In the genomic region with DNA sequence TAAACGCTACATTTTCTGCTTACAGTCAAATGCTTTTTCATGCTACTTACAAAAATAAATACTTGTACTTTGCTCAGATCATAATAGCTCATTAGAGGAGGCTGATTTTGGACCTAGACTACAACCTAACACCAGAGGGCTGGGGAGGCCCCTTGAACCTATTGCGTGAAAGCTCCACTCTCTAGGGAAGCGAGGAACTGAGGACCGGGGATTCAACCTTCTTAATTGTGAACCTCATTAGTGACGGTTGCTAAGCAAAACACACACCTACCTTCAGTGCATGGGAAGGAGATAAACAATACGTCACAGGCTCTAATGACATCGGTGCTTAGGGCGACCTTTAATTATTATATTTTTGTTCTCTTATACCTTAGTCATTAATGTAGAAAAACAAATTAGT, we compare ENCODE assay signal across 16 cellular contexts.
A peak's percentile ranks its signal among the peaks of the same experiment; 100 is the strongest.
DNase-seq lines count a peak whose midpoint lies in the region; TF ChIP-seq lines count a peak whose summit lies in the region.
"Had no signal": no experiment of that assay in that cellular context is flagged by ENCODE, and none has a peak within 500 bp of the region (broad histone marks: within the 10 kb centered on the region; RNA-seq: fewer than 3 reads in every experiment).

No MANE protein-coding gene starts in this region.

- no peak overlapping the region for H3K4me3 ChIP-seq in HL-60 (replicated peaks; ENCODE audit: insufficient read depth, low read length)
- no peak overlapping the region for H3K4me3 ChIP-seq in mesendoderm (ENCODE audit: low read length)
- no peak overlapping the region for H3K4me3 ChIP-seq in brain microvascular endothelial cell (ENCODE audit: low read depth, low read length)
- no peak overlapping the region for H3K4me3 ChIP-seq in MM.1S (ENCODE audit: low read length)
- H3K4me3 ChIP-seq: SJCRH30 had no signal

- H3K27ac ChIP-seq in HL-60 (replicated peaks) (peak overlapping the region; percentile 82), mesendoderm (ENCODE audit: low read depth, low read length) (no peak overlapping the region), brain microvascular endothelial cell (no peak overlapping the region), MM.1S (ENCODE audit: low read length) (no peak overlapping the region)
- H3K27ac ChIP-seq: C4-2B, KMS-11 had no signal

- H2BK120ac ChIP-seq in mesendoderm (ENCODE audit: low read depth, low read length): no peak overlapping the region

- no peak overlapping the region for H2BK15ac ChIP-seq in mesendoderm (replicated peaks; ENCODE audit: low read depth)

- H3K27me3 ChIP-seq in HL-60 (ENCODE audit: insufficient read depth, poor library complexity, severe bottlenecking) (no peaks in the 10 kb centered on the region), mesendoderm (ENCODE audit: insufficient read depth, low read length, poor library complexity) (no peaks in the 10 kb centered on the region), brain microvascular endothelial cell (replicated peaks) (no peaks in the 10 kb centered on the region), MM.1S (replicated peaks; ENCODE audit: insufficient read depth, low read length) (no peaks in the 10 kb centered on the region)
- H3K27me3 ChIP-seq: SJCRH30 had no signal

- no peak overlapping the region for H3K18ac ChIP-seq in mesendoderm (ENCODE audit: low read length)

- no peak for DNase-seq in HL-60 (ENCODE audit: low read depth in 1 of 2, low spot score in 1 of 2)
- DNase-seq in NCI-H1930 (lab: John Stamatoyannopoulos, UW): peak; percentile 54 to 81
- DNase-seq in NCI-H82 treated with DMSO at 0.1 percent for 48 hours (lab: John Stamatoyannopoulos, UW; ENCODE audit: unreplicated experiment): peak; percentile 73
- DNase-seq in mesendoderm: peak; percentile 50
- no peak for DNase-seq in brain microvascular endothelial cell
- no peak for DNase-seq in MM.1S
- no peak for DNase-seq in activated CD8-positive, alpha-beta memory T cell treated with anti-CD3 and anti-CD28 coated beads, Interleukin-2, amount 50 U/mL, for 4 hours
- DNase-seq: AML-193, HFFc6, NCI-H1105 treated with DMSO at 0.1 percent for 48 hours, NCI-H187, NCI-H446 treated with DMSO at 0.1 percent for 48 hours, NCI-H774, SJCRH30 had no signal

- H3K79me2 ChIP-seq in mesendoderm (ENCODE audit: control insufficient read depth, insufficient read depth, low read length) (no peaks in the 10 kb centered on the region), MM.1S (ENCODE audit: low read length) (no peaks in the 10 kb centered on the region)

- no peaks in the 10 kb centered on the region for H3K9me2 ChIP-seq in MM.1S (replicated peaks; ENCODE audit: insufficient read depth, low read length)

- no peak overlapping the region for H2AFZ ChIP-seq in MM.1S (ENCODE audit: low read length)

- no peak overlapping the region for H4K8ac ChIP-seq in mesendoderm (ENCODE audit: low read depth, low read length)

- WGBS in mesendoderm (ENCODE audit: extremely low coverage, insufficient coverage, low lambda C conversion rate): no CpG with 5 or more reads among the region's 8 CpGs

- H4K20me1 ChIP-seq in MM.1S (ENCODE audit: insufficient read depth, low read length): no peaks in the 10 kb centered on the region

- no peak overlapping the region for H3K23ac ChIP-seq in mesendoderm (ENCODE audit: low read length)

- no peaks in the 10 kb centered on the region for H3K9me3 ChIP-seq in MM.1S (replicated peaks; ENCODE audit: insufficient read depth, low read length)
- H3K9me3 ChIP-seq: SJCRH30 had no signal

- no peak overlapping the region for H3K56ac ChIP-seq in mesendoderm (ENCODE audit: low read length)

- H3K4me2 ChIP-seq in mesendoderm (ENCODE audit: low read length): no peak overlapping the region
- H3K4me2 ChIP-seq in MM.1S (ENCODE audit: low read depth, low read length): no peak overlapping the region
- H3K4me2 ChIP-seq: KMS-11 had no signal

- in situ Hi-C loops in brain microvascular endothelial cell (cut with HindIII; ENCODE audit: low pct_ligation_motif_present, low sequenced_read_pairs): no loop called here

- H3K79me1 ChIP-seq in mesendoderm (ENCODE audit: low read length): no peaks in the 10 kb centered on the region

- H3K9ac ChIP-seq in mesendoderm (ENCODE audit: low read length) (no peak overlapping the region), MM.1S (ENCODE audit: low read length) (no peak overlapping the region)
- H3K9ac ChIP-seq: KMS-11 had no signal

- no peak overlapping the region for H2AK5ac ChIP-seq in mesendoderm (ENCODE audit: low read length)

- no peak overlapping the region for H2BK5ac ChIP-seq in mesendoderm (ENCODE audit: low read length)

- no peaks in the 10 kb centered on the region for H3F3A ChIP-seq in MM.1S (ENCODE audit: insufficient read depth, low read length)

- TF ChIP-seq CTCF in HL-60 (IDR thresholded peaks at IDR 0.05; ENCODE audit: insufficient read depth, low read length) (no peak), brain microvascular endothelial cell (IDR thresholded peaks at IDR 0.05; ENCODE audit: low read depth, low read length, missing control alignments) (no peak), MM.1S (IDR thresholded peaks at IDR 0.05; ENCODE audit: low read length) (no peak)

- no peaks in the 10 kb centered on the region for H3K4me1 ChIP-seq in mesendoderm (ENCODE audit: control insufficient read depth, low read depth, low read length)
- no peaks in the 10 kb centered on the region for H3K4me1 ChIP-seq in MM.1S (ENCODE audit: low read length)

- H3K36me3 ChIP-seq in mesendoderm (ENCODE audit: control insufficient read depth, insufficient read depth, low read length) (no peaks in the 10 kb centered on the region), brain microvascular endothelial cell (replicated peaks) (no peaks in the 10 kb centered on the region), MM.1S (replicated peaks; ENCODE audit: insufficient read depth, low read length) (no peaks in the 10 kb centered on the region)
- H3K36me3 ChIP-seq: SJCRH30 had no signal

- H4K5ac ChIP-seq in mesendoderm (ENCODE audit: low read length): no peak overlapping the region

- no peak overlapping the region for H3K4ac ChIP-seq in mesendoderm (ENCODE audit: low read depth, low read length)

Comparison
In these comparisons a context has a peak if more than half of its experiments do, and no peak if none do; other contexts are left out.
1. DNase-seq: peak in NCI-H1930 (2 of 2), NCI-H82 treated with DMSO at 0.1 percent for 48 hours (single experiment) and mesendoderm (single experiment); none in HL-60 (0 of 2), brain microvascular endothelial cell (single experiment), MM.1S (single experiment) and activated CD8-positive, alpha-beta memory T cell treated with anti-CD3 and anti-CD28 coated beads, Interleukin-2, amount 50 U/mL, for 4 hours (single experiment).